ENCODE assay signal across 13 cellular contexts in genomic region chrX:21740329-21741274, GRCh38. TPM values are rescaled to one million over a fixed set of nuclear protein-coding genes. Genes with fewer than 3 reads are reported as not detected.
A peak's percentile ranks its signal among the peaks of the same experiment; 100 is the strongest.
DNase-seq lines count a peak whose midpoint lies in the region; ATAC-seq and TF ChIP-seq lines count a peak whose summit lies in the region.
"Had no signal": no experiment of that assay in that cellular context is flagged by ENCODE, and none has a peak within 500 bp of the region (broad histone marks: within the 10 kb centered on the region; RNA-seq: fewer than 3 reads in every experiment).

No MANE protein-coding gene starts in this region.

- peaks cover 8 to 23% of the 10 kb centered on the region in 2 donors for H3K27me3 Mint-ChIP-seq in effector memory CD8-positive, alpha-beta T cell

- 62% methylated on average over 1 of the region's 1 CpG for WGBS in prostate gland

- TF ChIP-seq CTCF in GM12865 (IDR thresholded peaks at IDR 0.05; ENCODE audit: insufficient read depth, low read depth, low read length, missing control alignments) (no peak), prostate gland (IDR thresholded peaks at IDR 0.05) (no peak)

- intact Hi-C loops in prostate gland (cut with DNase I): loop anchor here (10.0 kb wide), 1 partner anchor 1216 kb away; no protein-coding TSS in a partner anchor
- intact Hi-C loops in head of caudate nucleus (cut with DNase I): no loop called here

- no peak overlapping the region for H3K27ac Mint-ChIP-seq in effector memory CD8-positive, alpha-beta T cell
- H3K27ac Mint-ChIP-seq: CD8-positive, alpha-beta T cell; nephron progenitor cell; stimulated activated naive CD8-positive, alpha-beta T cell treated with anti-CD3 and anti-CD28 coated beads, Interleukin-15, amount 100 ng/mL, for 72 hours had no signal

- no peaks in the 10 kb centered on the region for H3K4me1 Mint-ChIP-seq in effector memory CD8-positive, alpha-beta T cell (ENCODE audit: low read depth in 2 of 2)
- H3K4me1 Mint-ChIP-seq: stimulated activated naive CD8-positive, alpha-beta T cell treated with anti-CD3 and anti-CD28 coated beads, Interleukin-15, amount 100 ng/mL, for 72 hours had no signal

- DNase-seq in GM12865 (ENCODE audit: low read depth) (peak; percentile 1), NCI-H748 (lab: John Stamatoyannopoulos, UW; ENCODE audit: unreplicated experiment) (peak; percentile 39), glomerular visceral epithelial cell (ENCODE audit: extremely low spot score) (peak; percentile 8), prostate gland (ENCODE audit: low spot score) (peak; percentile 4), head of caudate nucleus (no peak)
- no peak for DNase-seq in effector memory CD8-positive, alpha-beta T cell
- DNase-seq: CD8-positive, alpha-beta T cell; NCI-H1436 treated with DMSO at 0.1 percent for 48 hours; nephron progenitor cell; stimulated activated naive CD8-positive, alpha-beta T cell treated with anti-CD3 and anti-CD28 coated beads, Interleukin-15, amount 100 ng/mL, for 72 hours had no signal

- H3K36me3 ChIP-seq in prostate gland: no peaks in the 10 kb centered on the region

- H3K9me3 ChIP-seq in prostate gland: no peaks in the 10 kb centered on the region

- no peak overlapping the region for H3K27ac ChIP-seq in prostate gland

- no peaks in the 10 kb centered on the region for H3K9me3 Mint-ChIP-seq in effector memory CD8-positive, alpha-beta T cell
- H3K9me3 Mint-ChIP-seq: CD8-positive, alpha-beta T cell; nephron progenitor cell; stimulated activated naive CD8-positive, alpha-beta T cell treated with anti-CD3 and anti-CD28 coated beads, Interleukin-15, amount 100 ng/mL, for 72 hours had no signal

- no peaks in the 10 kb centered on the region for H3K4me1 ChIP-seq in prostate gland (replicated peaks)

- H3K4me3 ChIP-seq in GM12865 (ENCODE audit: low read depth, low read length) (no peak overlapping the region), prostate gland (no peak overlapping the region)

- no peak for TF ChIP-seq POLR2A in prostate gland (IDR thresholded peaks at IDR 0.05)

- ATAC-seq in GM19395 (IDR thresholded peaks at IDR 0.05; ENCODE audit: unreplicated experiment) (no peak), HG03521 (IDR thresholded peaks at IDR 0.05; ENCODE audit: unreplicated experiment) (no peak)
- no peak for ATAC-seq in effector memory CD8-positive, alpha-beta T cell (replicated peaks)
- ATAC-seq: CD8-positive, alpha-beta T cell; stimulated activated naive CD8-positive, alpha-beta T cell treated with anti-CD3 and anti-CD28 coated beads, Interleukin-15, amount 100 ng/mL, for 72 hours had no signal

- H3K27me3 ChIP-seq in prostate gland (replicated peaks; ENCODE audit: insufficient read depth): no peaks in the 10 kb centered on the region

- H3K36me3 Mint-ChIP-seq in effector memory CD8-positive, alpha-beta T cell (ENCODE audit: insufficient read depth): no peaks in the 10 kb centered on the region
- H3K36me3 Mint-ChIP-seq: CD8-positive, alpha-beta T cell had no signal

- H3K4me3 Mint-ChIP-seq in effector memory CD8-positive, alpha-beta T cell: no peak overlapping the region
- H3K4me3 Mint-ChIP-seq: CD8-positive, alpha-beta T cell; nephron progenitor cell; stimulated activated naive CD8-positive, alpha-beta T cell treated with anti-CD3 and anti-CD28 coated beads, Interleukin-15, amount 100 ng/mL, for 72 hours had no signal

RNA-seq across cellular contexts. Expression of gene SMPX, which starts 17.3 kb away (rescaled TPM):
- 1 to 10 TPM in 1 of 2 donors, not detected in 1; 4.2 TPM for total RNA-seq in prostate gland
- total RNA-seq: CD8-positive, alpha-beta T cell; dermis microvascular lymphatic vessel endothelial cell had no signal

Comparison
In these comparisons a context has a peak if more than half of its experiments do, and no peak if none do; other contexts are left out.
1. DNase-seq: peak in GM12865 (single experiment), NCI-H748 (single experiment), glomerular visceral epithelial cell (single experiment) and prostate gland (single experiment); none in effector memory CD8-positive, alpha-beta T cell (0 of 3) and head of caudate nucleus (0 of 42).